25 cellular contexts compared by ENCODE assay signal in the genomic region with DNA sequence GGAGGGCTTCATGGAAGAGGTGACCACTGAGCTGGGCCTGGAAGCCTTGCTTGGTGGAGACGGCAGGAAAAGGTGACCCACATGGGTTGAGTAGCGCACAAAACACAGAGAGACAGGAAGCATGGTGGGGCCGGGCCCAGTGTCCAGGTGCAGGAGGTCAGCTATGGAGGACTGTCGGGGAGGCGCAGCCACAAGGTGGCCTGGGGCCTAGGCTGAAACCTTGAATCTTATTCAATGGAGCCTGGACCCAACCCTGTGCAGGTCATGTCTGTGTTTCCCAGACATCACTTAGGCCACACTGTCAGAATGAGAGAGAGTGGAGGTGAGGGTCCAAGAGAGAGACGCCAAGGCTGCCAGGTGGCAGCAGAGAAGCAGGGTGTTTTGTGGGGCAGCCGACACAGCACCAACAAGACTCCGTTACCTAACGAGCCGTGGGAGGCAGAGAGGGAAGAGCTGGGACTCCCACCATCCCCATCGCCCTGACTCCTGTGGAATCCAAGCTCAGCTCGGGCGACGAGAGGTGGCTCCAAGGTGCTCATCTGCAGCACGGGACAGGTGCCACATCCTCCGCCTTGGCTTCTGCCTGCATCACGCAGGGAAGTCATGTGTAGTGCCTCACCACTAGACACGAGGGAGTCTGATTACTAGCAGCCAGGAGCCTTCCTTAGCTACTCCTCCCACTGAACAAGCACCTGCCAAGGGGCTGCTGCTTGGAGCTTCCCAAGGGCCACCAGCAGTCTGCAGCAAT. TPM values are rescaled to one million over a fixed set of nuclear protein-coding genes. Genes with fewer than 3 reads are reported as not detected.
DNase-seq lines count a peak whose midpoint lies in the region; ATAC-seq, FAIRE-seq and TF ChIP-seq lines count a peak whose summit lies in the region.
"Had no signal": no experiment of that assay in that cellular context is flagged by ENCODE, and none has a peak within 500 bp of the region (broad histone marks: within the 10 kb centered on the region; RNA-seq: fewer than 3 reads in every experiment).

No MANE protein-coding gene starts in this region.

- H3K4me3 ChIP-seq in osteoblast (ENCODE audit: insufficient read depth, low read length) = no peak overlapping the region
- no peak overlapping the region for H3K4me3 ChIP-seq in heart left ventricle
- H3K4me3 ChIP-seq: breast epithelium, HAP-1, hepatocyte, sigmoid colon had no signal

- H4K20me1 ChIP-seq in osteoblast (ENCODE audit: insufficient read depth, low read length) = peaks cover 10% of the 10 kb centered on the region

- no peak overlapping the region for H2AFZ ChIP-seq in osteoblast (ENCODE audit: low read length)
- H2AFZ ChIP-seq: hepatocyte had no signal

- no peaks in the 10 kb centered on the region for H3K9me3 Mint-ChIP-seq in activated T-cell treated with anti-CD3 and anti-CD28 coated beads, Interleukin-2, amount 50 U/mL, for 72 hours
- no peaks in the 10 kb centered on the region for H3K9me3 Mint-ChIP-seq in activated T-helper 1 cell treated with anti-CD3 and anti-CD28 coated beads, Interleukin-12 subunit alpha, Interleukin-12 subunit beta, Interleukin-2, Interleukin-4 antibody, amounts not matched to agents 30 ng/mL and 10 ng/mL and 1 ng/mL, durations not matched to agents 14 hours and 24 hours and 36 hours
- H3K9me3 Mint-ChIP-seq in dendritic cell treated with granulocyte-macrophage colony-stimulating factor and Interleukin-4, amounts not matched to agents 40 ng/mL and 50 ng/mL, for 4 days = no peaks in the 10 kb centered on the region
- H3K9me3 Mint-ChIP-seq: CD4-positive, CD25-positive, alpha-beta regulatory T cell had no signal

- TF ChIP-seq CTCF in osteoblast (IDR thresholded peaks at IDR 0.05; ENCODE audit: extremely low read depth, low read depth, low read length) (no peak), heart left ventricle (IDR thresholded peaks at IDR 0.05) (no peak)

- ATAC-seq in activated T-cell treated with anti-CD3 and anti-CD28 coated beads, Interleukin-2, amount 50 U/mL, for 72 hours (replicated peaks in 1 of 2) = no peak
- no peak for ATAC-seq in GM18519 (IDR thresholded peaks at IDR 0.05; ENCODE audit: low FRiP score, unreplicated experiment)
- ATAC-seq in heart left ventricle = no peak
- ATAC-seq: PC-3 had no signal

- H3K27ac ChIP-seq in osteoblast (ENCODE audit: low read depth, low read length) (no peak overlapping the region), heart left ventricle (no peak overlapping the region)
- H3K27ac ChIP-seq: breast epithelium, hepatocyte, KMS-11, sigmoid colon had no signal

- H3K36me3 ChIP-seq in osteoblast (ENCODE audit: insufficient read depth, low read length) (peaks cover 3% of the 10 kb centered on the region), heart left ventricle (peaks cover 0 to 45% (median 0%) of the 10 kb centered on the region in 9 donors)
- H3K36me3 ChIP-seq: breast epithelium had no signal

- TF ChIP-seq POLR2A in GM12892 (IDR thresholded peaks at IDR 0.05; ENCODE audit: low read depth, low read length) (no peak), heart left ventricle (IDR thresholded peaks at IDR 0.05) (no peak)

- 93 to 97% (median 95%) methylated on average over 16 to 18 of the region's 18 CpGs for WGBS in heart left ventricle, 4 donors

- no peak for DNase-seq in activated T-cell treated with anti-CD3 and anti-CD28 coated beads, Interleukin-2, amount 50 U/mL, for 72 hours
- DNase-seq in activated T-cell treated with anti-CD3 and anti-CD28 coated beads for 4 hours = no peak
- no peak for DNase-seq in activated T-helper 1 cell treated with anti-CD3 and anti-CD28 coated beads, Interleukin-12 subunit alpha, Interleukin-12 subunit beta, Interleukin-2, Interleukin-4 antibody, amounts not matched to agents 30 ng/mL and 10 ng/mL and 1 ng/mL, durations not matched to agents 14 hours and 24 hours and 36 hours (ENCODE audit: low spot score)
- peak; percentile 19 for DNase-seq in osteoblast (ENCODE audit: insufficient read length, low spot score, missing footprints)
- DNase-seq in GM12892 (ENCODE audit: insufficient read length) = no peak
- DNase-seq in heart left ventricle = no peak
- DNase-seq: ACHN; activated CD8-positive, alpha-beta memory T cell treated with anti-CD3 and anti-CD28 coated beads for 24 hours; activated gamma-delta T cell treated with Interleukin-2 at 50 U/mL for 16 hours; CD4-positive, CD25-positive, alpha-beta regulatory T cell; DMS79; effector memory CD4-positive, alpha-beta T cell; NCI-H1105; NCI-H774; PC-3; sigmoid colon; stimulated activated CD4-positive, alpha-beta T cell treated with anti-CD3 and anti-CD28 coated beads, Interleukin-1b, Interleukin-23, amount 100 ng/mL, for 48 hours had no signal

- H3K27me3 ChIP-seq in osteoblast (ENCODE audit: insufficient read depth, low read length) (no peaks in the 10 kb centered on the region), heart left ventricle (no peaks in the 10 kb centered on the region)
- H3K27me3 ChIP-seq: breast epithelium, hepatocyte, sigmoid colon had no signal

- H3K9me3 ChIP-seq in osteoblast (ENCODE audit: low read depth, low read length) (no peaks in the 10 kb centered on the region), heart left ventricle (no peaks in the 10 kb centered on the region)
- H3K9me3 ChIP-seq: breast epithelium, HAP-1, sigmoid colon had no signal

- intact Hi-C loops in activated T-helper 1 cell treated with anti-CD3 and anti-CD28 coated beads, Interleukin-12 subunit alpha, Interleukin-12 subunit beta, Interleukin-2, Interleukin-4 antibody, amounts not matched to agents 30 ng/mL and 10 ng/mL and 1 ng/mL, durations not matched to agents 14 hours and 24 hours and 36 hours (cut with micrococcal nuclease) = no loop called here
- intact Hi-C loops in dendritic cell treated with granulocyte-macrophage colony-stimulating factor and Interleukin-4, amounts not matched to agents 40 ng/mL and 50 ng/mL, for 4 days (cut with micrococcal nuclease) = no loop called here
- intact Hi-C loops in heart left ventricle (cut with DNase I) = loop anchor here in 2 of 10 donors (5.0 to 10.0 kb wide), 2 partner anchors 72 to 254 kb away; partner anchors contain the start of gene WDR25 (in 1 of the 2)

- no peaks in the 10 kb centered on the region for H3K27me3 Mint-ChIP-seq in activated T-cell treated with anti-CD3 and anti-CD28 coated beads, Interleukin-2, amount 50 U/mL, for 72 hours (ENCODE audit: low read depth)
- no peaks in the 10 kb centered on the region for H3K27me3 Mint-ChIP-seq in activated T-helper 1 cell treated with anti-CD3 and anti-CD28 coated beads, Interleukin-12 subunit alpha, Interleukin-12 subunit beta, Interleukin-2, Interleukin-4 antibody, amounts not matched to agents 30 ng/mL and 10 ng/mL and 1 ng/mL, durations not matched to agents 14 hours and 24 hours and 36 hours (ENCODE audit: insufficient read depth)
- H3K27me3 Mint-ChIP-seq in dendritic cell treated with granulocyte-macrophage colony-stimulating factor and Interleukin-4, amounts not matched to agents 40 ng/mL and 50 ng/mL, for 4 days = no peaks in the 10 kb centered on the region
- H3K27me3 Mint-ChIP-seq: CD4-positive, CD25-positive, alpha-beta regulatory T cell had no signal

- H3K4me1 Mint-ChIP-seq in activated T-cell treated with anti-CD3 and anti-CD28 coated beads, Interleukin-2, amount 50 U/mL, for 72 hours (ENCODE audit: low read depth) = peaks cover 26% of the 10 kb centered on the region
- peaks cover 18% of the 10 kb centered on the region for H3K4me1 Mint-ChIP-seq in activated T-helper 1 cell treated with anti-CD3 and anti-CD28 coated beads, Interleukin-12 subunit alpha, Interleukin-12 subunit beta, Interleukin-2, Interleukin-4 antibody, amounts not matched to agents 30 ng/mL and 10 ng/mL and 1 ng/mL, durations not matched to agents 14 hours and 24 hours and 36 hours (ENCODE audit: low read depth)
- peaks cover 10% of the 10 kb centered on the region for H3K4me1 Mint-ChIP-seq in dendritic cell treated with granulocyte-macrophage colony-stimulating factor and Interleukin-4, amounts not matched to agents 40 ng/mL and 50 ng/mL, for 4 days (ENCODE audit: low read depth)

- H3K4me1 ChIP-seq in osteoblast (ENCODE audit: insufficient read depth, low read length) (no peaks in the 10 kb centered on the region), heart left ventricle (peaks cover 0 to 4% (median 0%) of the 10 kb centered on the region in 12 donors)
- H3K4me1 ChIP-seq: breast epithelium, HAP-1, sigmoid colon had no signal

- FAIRE-seq in GM12892 (lab: Jason Lieb, UNC) = no peak
- FAIRE-seq: TTC549 had no signal

- H3K4me2 ChIP-seq in osteoblast (ENCODE audit: insufficient read depth, low read length) = no peak overlapping the region
- H3K4me2 ChIP-seq: hepatocyte, KMS-11 had no signal

- peaks cover 6 to 13% of the 10 kb centered on the region in 2 donors for H3K36me3 Mint-ChIP-seq in activated T-cell treated with anti-CD3 and anti-CD28 coated beads, Interleukin-2, amount 50 U/mL, for 72 hours (ENCODE audit: insufficient read depth in 2 of 2)
- peaks cover 42% of the 10 kb centered on the region for H3K36me3 Mint-ChIP-seq in activated T-helper 1 cell treated with anti-CD3 and anti-CD28 coated beads, Interleukin-12 subunit alpha, Interleukin-12 subunit beta, Interleukin-2, Interleukin-4 antibody, amounts not matched to agents 30 ng/mL and 10 ng/mL and 1 ng/mL, durations not matched to agents 14 hours and 24 hours and 36 hours (ENCODE audit: low read depth)
- peaks cover 94% of the 10 kb centered on the region for H3K36me3 Mint-ChIP-seq in dendritic cell treated with granulocyte-macrophage colony-stimulating factor and Interleukin-4, amounts not matched to agents 40 ng/mL and 50 ng/mL, for 4 days (ENCODE audit: low read depth)

- H3K4me3 Mint-ChIP-seq in activated T-cell treated with anti-CD3 and anti-CD28 coated beads, Interleukin-2, amount 50 U/mL, for 72 hours = no peak overlapping the region
- H3K4me3 Mint-ChIP-seq in activated T-helper 1 cell treated with anti-CD3 and anti-CD28 coated beads, Interleukin-12 subunit alpha, Interleukin-12 subunit beta, Interleukin-2, Interleukin-4 antibody, amounts not matched to agents 30 ng/mL and 10 ng/mL and 1 ng/mL, durations not matched to agents 14 hours and 24 hours and 36 hours = no peak overlapping the region
- H3K4me3 Mint-ChIP-seq in dendritic cell treated with granulocyte-macrophage colony-stimulating factor and Interleukin-4, amounts not matched to agents 40 ng/mL and 50 ng/mL, for 4 days = no peak overlapping the region
- H3K4me3 Mint-ChIP-seq: CD4-positive, CD25-positive, alpha-beta regulatory T cell had no signal

- peak overlapping the region; percentile 3 for H3K27ac Mint-ChIP-seq in activated T-cell treated with anti-CD3 and anti-CD28 coated beads, Interleukin-2, amount 50 U/mL, for 72 hours
- H3K27ac Mint-ChIP-seq in activated T-helper 1 cell treated with anti-CD3 and anti-CD28 coated beads, Interleukin-12 subunit alpha, Interleukin-12 subunit beta, Interleukin-2, Interleukin-4 antibody, amounts not matched to agents 30 ng/mL and 10 ng/mL and 1 ng/mL, durations not matched to agents 14 hours and 24 hours and 36 hours = peak overlapping the region; percentile 56
- H3K27ac Mint-ChIP-seq in dendritic cell treated with granulocyte-macrophage colony-stimulating factor and Interleukin-4, amounts not matched to agents 40 ng/mL and 50 ng/mL, for 4 days = peak overlapping the region; percentile 0

- H3K79me2 ChIP-seq in osteoblast (ENCODE audit: insufficient read depth, low read length) = no peaks in the 10 kb centered on the region
- H3K79me2 ChIP-seq: hepatocyte had no signal

RNA-seq across cellular contexts. Expression of gene DEGS2, which starts 38.7 kb away (rescaled TPM):
- 1 to 10 TPM; 1.8 to 4.2 TPM for total RNA-seq in activated T-cell treated with anti-CD3 and anti-CD28 coated beads, Interleukin-2, amount 50 U/mL, for 72 hours
- 0.31 and 1.1 TPM in 2 replicates for total RNA-seq in activated T-helper 1 cell treated with anti-CD3 and anti-CD28 coated beads, Interleukin-12 subunit alpha, Interleukin-12 subunit beta, Interleukin-2, Interleukin-4 antibody, amounts not matched to agents 30 ng/mL and 10 ng/mL and 1 ng/mL, durations not matched to agents 14 hours and 24 hours and 36 hours
- total RNA-seq in osteoblast (0.29 and 0.36 TPM in 2 replicates), heart left ventricle (under 1 TPM in 3 of 9 donors, not detected in 6; 0.22 to 0.48 (median 0.37) TPM)
- polyA plus RNA-seq in GM12892 (2012; ENCODE audit: missing spikeins) = 0.17 TPM
- under 1 TPM in 1 of 2 donors, not detected in 1; 0.08 TPM for polyA plus RNA-seq in heart left ventricle
- total RNA-seq: CD4-positive, CD25-positive, alpha-beta regulatory T cell; SK-MEL-5 had no signal

RNA-seq across cellular contexts. Expression of gene EVL, which starts 55.5 kb away (rescaled TPM):
- 100 to 1,000 TPM; 279 to 343 TPM for total RNA-seq in activated T-cell treated with anti-CD3 and anti-CD28 coated beads, Interleukin-2, amount 50 U/mL, for 72 hours
- 290 and 309 TPM in 2 replicates for total RNA-seq in activated T-helper 1 cell treated with anti-CD3 and anti-CD28 coated beads, Interleukin-12 subunit alpha, Interleukin-12 subunit beta, Interleukin-2, Interleukin-4 antibody, amounts not matched to agents 30 ng/mL and 10 ng/mL and 1 ng/mL, durations not matched to agents 14 hours and 24 hours and 36 hours
- total RNA-seq in osteoblast (16.6 and 17.4 TPM in 2 replicates), heart left ventricle (100 to 1,000 TPM in 1 of 9 donors, 10 to 100 TPM in 8; 31.7 to 116 (median 41.0) TPM)
- 149 TPM for polyA plus RNA-seq in GM12892 (2012; ENCODE audit: missing spikeins)
- polyA plus RNA-seq in heart left ventricle = 10 to 100 TPM; 23.8 to 33.5 TPM

Comparison
In these comparisons a context has a peak if more than half of its experiments do, and no peak if none do; other contexts are left out.
1. H3K27ac Mint-ChIP-seq: peak in every context shown above with its lines; median percentile 56 in activated T-helper 1 cell treated with anti-CD3 and anti-CD28 coated beads, Interleukin-12 subunit alpha, Interleukin-12 subunit beta, Interleukin-2, Interleukin-4 antibody, amounts not matched to agents 30 ng/mL and 10 ng/mL and 1 ng/mL, durations not matched to agents 14 hours and 24 hours and 36 hours; 3 in activated T-cell treated with anti-CD3 and anti-CD28 coated beads, Interleukin-2, amount 50 U/mL, for 72 hours; 0 in dendritic cell treated with granulocyte-macrophage colony-stimulating factor and Interleukin-4, amounts not matched to agents 40 ng/mL and 50 ng/mL, for 4 days.